ENCODE assay signal across 26 cellular contexts in genomic region chr10:96448558-96448957, GRCh38.
"Had no signal": no experiment of that assay in that cellular context is flagged by ENCODE, and none has a peak within 500 bp of the region (broad histone marks: within the 10 kb centered on the region; RNA-seq: fewer than 3 reads in every experiment).

No MANE protein-coding gene starts in this region.

- H3K9ac ChIP-seq: SK-N-SH had no signal

- H3K27ac ChIP-seq: PC-9, RWPE1, SJSA1 had no signal

- ATAC-seq: activated CD4-positive, CD25-positive, alpha-beta regulatory T cell treated with anti-CD3 and anti-CD28 coated beads, Interleukin-2, amount 50 U/mL, for 24 hours; activated naive CD8-positive, alpha-beta T cell treated with anti-CD3 and anti-CD28 coated beads, Interleukin-2, amount 50 U/mL, for 24 hours; activated T-cell treated with anti-CD3 and anti-CD28 coated beads, Interleukin-2, amount 50 U/mL, for 4 hours; K562 had no signal

- H2AFZ ChIP-seq: PC-9 had no signal

- H3K4me2 ChIP-seq: PC-9, SK-N-SH had no signal

- H3K4me3 ChIP-seq: K562, PC-9, SJSA1 had no signal

- H3K4me1 ChIP-seq: SJSA1 had no signal

- H3K9me3 ChIP-seq: SJSA1, SK-N-SH had no signal

- DNase-seq: activated CD4-positive, alpha-beta memory T cell treated with anti-CD3 and anti-CD28 coated beads for 36 hours; activated CD4-positive, alpha-beta T cell treated with anti-CD3 and anti-CD28 coated beads for 4 hours; activated CD4-positive, alpha-beta T cell treated with anti-CD3 and anti-CD28 coated beads, Interleukin-2, amount 50 U/mL, for 1 hour; activated CD8-positive, alpha-beta memory T cell treated with anti-CD3 and anti-CD28 coated beads, Interleukin-2, amount 50 U/mL, for 4 hours; activated effector memory CD4-positive, alpha-beta T cell treated with Interleukin-2 at 50 U/mL for 16 hours; activated naive CD4-positive, alpha-beta T cell treated with anti-CD3 and anti-CD28 coated beads, Interleukin-2, amount 10 ng/mL, durations not matched to agents 7 days and 5 days; activated naive CD8-positive, alpha-beta T cell treated with anti-CD3 and anti-CD28 coated beads, Interleukin-2, amount 50 U/mL, for 24 hours; activated T-cell treated with anti-CD3 and anti-CD28 coated beads for 4 hours; activated T-cell treated with anti-CD3 and anti-CD28 coated beads, Interleukin-2, amount 50 U/mL, for 4 hours; anterior cingulate cortex; NCI-H1092 treated with DMSO at 0.1 percent for 48 hours; NCI-H1417; NCI-H187; NCI-H2029 treated with DMSO at 0.1 percent for 48 hours; NCI-H2107; NCI-H2171; NCI-H510A; NCI-H526; NCI-H748 treated with DMSO at 0.1 percent for 48 hours; NK-92 treated with Interleukin-12 subunit alpha and Interleukin-12 subunit beta, amount 100 ng/mL, for 24 hours; PC-9; SK-N-SH had no signal

- H3K36me3 ChIP-seq: SJSA1 had no signal
